28 cellular contexts compared by ENCODE assay signal in genomic region chr1:108933944-108934343, GRCh38.
"Had no signal": no experiment of that assay in that cellular context is flagged by ENCODE, and none has a peak within 500 bp of the region (broad histone marks: within the 10 kb centered on the region; RNA-seq: fewer than 3 reads in every experiment).

No MANE protein-coding gene starts in this region.

- H3K9me3 Mint-ChIP-seq: mesothelial cell of epicardium; naive thymus-derived CD4-positive, alpha-beta T cell; natural killer cell treated with Interleukin-12 subunit alpha and Interleukin-12 subunit beta and Interleukin-15 and Interleukin-18, amount 100 ng/mL, for 72 hours; stimulated activated naive B cell treated with anti-CD40 and anti-IgM and Interleukin-4, amounts not matched to agents 10 μg/mL and 1 μg/mL and 100 μg/mL, for 72 hours had no signal

- H3K27me3 ChIP-seq: left lung, pancreas, stomach, testis, thyroid gland, transverse colon, upper lobe of left lung, vagina had no signal

- H3K9me3 ChIP-seq: left lung, lower lobe of right lung, pancreas, prostate gland, stomach, testis, thyroid gland, transverse colon, upper lobe of left lung, vagina had no signal

- H3K4me1 ChIP-seq: left lung, lower lobe of right lung, pancreas, prostate gland, stomach, testis, thyroid gland, upper lobe of left lung, vagina had no signal

- ATAC-seq: left cardiac atrium; left lung; lower lobe of right lung; naive thymus-derived CD4-positive, alpha-beta T cell; natural killer cell treated with Interleukin-12 subunit alpha and Interleukin-12 subunit beta and Interleukin-15 and Interleukin-18, amount 100 ng/mL, for 72 hours; pancreas; right cardiac atrium; sciatic nerve; stimulated activated naive B cell treated with anti-CD40 and anti-IgM and Interleukin-4, amounts not matched to agents 10 μg/mL and 1 μg/mL and 100 μg/mL, for 72 hours; stimulated activated naive CD8-positive, alpha-beta T cell treated with anti-CD3 and anti-CD28 coated beads, Interleukin-15, Interleukin-2, amounts not matched to agents 100 U/mL and 50 U/mL, for 24 hours had no signal

- H3K27ac Mint-ChIP-seq: mesothelial cell of epicardium; naive thymus-derived CD4-positive, alpha-beta T cell; natural killer cell treated with Interleukin-12 subunit alpha and Interleukin-12 subunit beta and Interleukin-15 and Interleukin-18, amount 100 ng/mL, for 72 hours; stimulated activated naive B cell treated with anti-CD40 and anti-IgM and Interleukin-4, amounts not matched to agents 10 μg/mL and 1 μg/mL and 100 μg/mL, for 72 hours had no signal

- DNase-seq: hippocampal formation; kidney glomerular epithelial cell; left cardiac atrium; left lung; lower lobe of right lung; mesendoderm; naive thymus-derived CD4-positive, alpha-beta T cell; pancreas; posterior cingulate gyrus; retina; right cardiac atrium; stimulated activated CD4-positive, alpha-beta T cell treated with anti-CD3 and anti-CD28 coated beads, Interleukin-12 subunit alpha, Interleukin-12 subunit beta, amount 100 ng/mL, for 4 hours; stimulated activated CD4-positive, alpha-beta T cell treated with anti-CD3 and anti-CD28 coated beads, Interleukin-15, amount 100 ng/mL, for 24 hours; stimulated activated CD4-positive, alpha-beta T cell treated with anti-CD3 and anti-CD28 coated beads, Interleukin-2, amount 100 ng/mL, for 24 hours; stimulated activated CD4-positive, alpha-beta T cell treated with anti-CD3 and anti-CD28 coated beads, Interleukin-4, amount 100 ng/mL, for 1 hour; stimulated activated naive B cell treated with anti-CD40 and anti-IgM and Interleukin-4, amounts not matched to agents 10 μg/mL and 1 μg/mL and 100 μg/mL, for 72 hours; stimulated activated naive CD8-positive, alpha-beta T cell treated with anti-CD3 and anti-CD28 coated beads, Interleukin-15, Interleukin-2, amounts not matched to agents 100 U/mL and 50 U/mL, for 24 hours; stomach; testis; thyroid gland; transverse colon had no signal

- H3K4me3 ChIP-seq: left lung, lower lobe of right lung, pancreas, prostate gland, skin epidermis, stomach, testis, thyroid gland, transverse colon, upper lobe of left lung, vagina had no signal

- H3K4me1 Mint-ChIP-seq: mesothelial cell of epicardium; naive thymus-derived CD4-positive, alpha-beta T cell; stimulated activated naive B cell treated with anti-CD40 and anti-IgM and Interleukin-4, amounts not matched to agents 10 μg/mL and 1 μg/mL and 100 μg/mL, for 72 hours had no signal

- H3K27me3 Mint-ChIP-seq: naive thymus-derived CD4-positive, alpha-beta T cell; natural killer cell treated with Interleukin-12 subunit alpha and Interleukin-12 subunit beta and Interleukin-15 and Interleukin-18, amount 100 ng/mL, for 72 hours; stimulated activated naive B cell treated with anti-CD40 and anti-IgM and Interleukin-4, amounts not matched to agents 10 μg/mL and 1 μg/mL and 100 μg/mL, for 72 hours had no signal

- H3K4me3 Mint-ChIP-seq: mesothelial cell of epicardium; naive thymus-derived CD4-positive, alpha-beta T cell; natural killer cell treated with Interleukin-12 subunit alpha and Interleukin-12 subunit beta and Interleukin-15 and Interleukin-18, amount 100 ng/mL, for 72 hours; stimulated activated naive B cell treated with anti-CD40 and anti-IgM and Interleukin-4, amounts not matched to agents 10 μg/mL and 1 μg/mL and 100 μg/mL, for 72 hours had no signal

- H3K27ac ChIP-seq: left lung, lower lobe of right lung, pancreas, prostate gland, skin epidermis, stomach, testis, thyroid gland, transverse colon, upper lobe of left lung, vagina had no signal
